In the genomic region with DNA sequence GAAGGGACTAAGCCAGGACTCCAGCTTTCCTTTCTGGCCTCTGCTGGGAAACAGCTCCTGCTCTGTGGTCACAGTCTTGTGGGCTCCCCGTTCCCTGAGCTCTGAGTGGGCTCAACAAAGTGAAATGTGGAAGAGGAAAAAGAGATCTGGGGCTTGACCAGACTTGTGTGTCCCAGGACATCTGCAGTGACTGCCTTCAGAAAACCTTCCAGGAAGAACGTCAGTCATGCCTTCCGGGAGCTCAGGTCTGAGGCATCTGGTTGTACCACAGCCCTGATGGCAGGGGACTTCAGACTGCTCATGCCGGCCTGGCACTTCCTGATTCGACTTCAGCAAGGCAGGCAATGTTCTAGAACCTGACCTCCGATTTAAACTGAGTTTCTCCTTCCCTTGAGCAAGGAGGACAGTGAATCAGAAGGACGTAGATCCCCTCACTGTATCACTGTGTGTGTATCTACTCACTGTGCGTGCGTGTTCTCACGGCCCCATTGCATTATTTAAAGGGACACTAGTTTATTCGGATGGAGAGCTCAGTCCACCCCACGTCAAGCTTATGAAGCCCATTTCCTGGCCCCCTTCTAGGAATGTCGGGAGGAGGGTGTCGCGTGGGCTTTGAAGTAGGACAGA, we compare ENCODE assay signal across 1 cellular context.
TF ChIP-seq lines count a peak whose summit lies in the region.

No MANE protein-coding gene starts in this region.

TF ChIP-seq in HepG2, 621 proteins besides CTCF, POLR2A, EP300 and RAD21 (continued from another document):
- TF ChIP-seq, protein P1, sequence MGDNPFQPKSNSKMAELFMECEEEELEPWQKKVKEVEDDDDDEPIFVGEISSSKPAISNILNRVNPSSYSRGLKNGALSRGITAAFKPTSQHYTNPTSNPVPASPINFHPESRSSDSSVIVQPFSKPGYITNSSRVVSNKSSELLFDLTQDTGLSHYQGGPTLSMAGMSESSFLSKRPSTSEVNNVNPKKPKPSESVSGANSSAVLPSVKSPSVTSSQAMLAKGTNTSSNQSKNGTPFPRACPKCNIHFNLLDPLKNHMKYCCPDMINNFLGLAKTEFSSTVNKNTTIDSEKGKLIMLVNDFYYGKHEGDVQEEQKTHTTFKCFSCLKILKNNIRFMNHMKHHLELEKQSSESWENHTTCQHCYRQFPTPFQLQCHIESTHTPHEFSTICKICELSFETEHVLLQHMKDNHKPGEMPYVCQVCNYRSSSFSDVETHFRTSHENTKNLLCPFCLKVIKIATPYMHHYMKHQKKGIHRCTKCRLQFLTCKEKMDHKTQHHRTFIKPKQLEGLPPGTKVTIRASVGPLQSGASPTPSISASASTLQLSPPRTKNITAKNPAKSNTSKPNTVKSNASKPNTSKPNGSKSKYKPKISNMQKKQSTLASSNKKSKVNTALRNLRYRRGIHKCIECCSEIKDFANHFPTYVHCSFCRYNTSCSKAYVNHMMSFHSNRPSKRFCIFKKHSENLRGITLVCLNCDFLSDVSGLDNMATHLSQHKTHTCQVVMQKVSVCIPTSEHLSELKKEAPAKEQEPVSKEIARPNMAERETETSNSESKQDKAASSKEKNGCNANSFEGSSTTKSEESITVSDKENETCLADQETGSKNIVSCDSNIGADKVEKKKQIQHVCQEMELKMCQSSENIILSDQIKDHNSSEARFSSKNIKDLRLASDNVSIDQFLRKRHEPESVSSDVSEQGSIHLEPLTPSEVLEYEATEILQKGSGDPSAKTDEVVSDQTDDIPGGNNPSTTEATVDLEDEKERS (CRISPR knock-in tag; IDR thresholded peaks at IDR 0.05): 0 out of 2 replicates have a peak, but pooled peaks have one; percentile 15
- TF ChIP-seq KMT2A (CRISPR knock-in tag; IDR thresholded peaks at IDR 0.05): no peak
- TF ChIP-seq CENPT (CRISPR knock-in tag; IDR thresholded peaks at IDR 0.05; ENCODE audit: low read depth): no peak
- TF ChIP-seq, protein P2, sequence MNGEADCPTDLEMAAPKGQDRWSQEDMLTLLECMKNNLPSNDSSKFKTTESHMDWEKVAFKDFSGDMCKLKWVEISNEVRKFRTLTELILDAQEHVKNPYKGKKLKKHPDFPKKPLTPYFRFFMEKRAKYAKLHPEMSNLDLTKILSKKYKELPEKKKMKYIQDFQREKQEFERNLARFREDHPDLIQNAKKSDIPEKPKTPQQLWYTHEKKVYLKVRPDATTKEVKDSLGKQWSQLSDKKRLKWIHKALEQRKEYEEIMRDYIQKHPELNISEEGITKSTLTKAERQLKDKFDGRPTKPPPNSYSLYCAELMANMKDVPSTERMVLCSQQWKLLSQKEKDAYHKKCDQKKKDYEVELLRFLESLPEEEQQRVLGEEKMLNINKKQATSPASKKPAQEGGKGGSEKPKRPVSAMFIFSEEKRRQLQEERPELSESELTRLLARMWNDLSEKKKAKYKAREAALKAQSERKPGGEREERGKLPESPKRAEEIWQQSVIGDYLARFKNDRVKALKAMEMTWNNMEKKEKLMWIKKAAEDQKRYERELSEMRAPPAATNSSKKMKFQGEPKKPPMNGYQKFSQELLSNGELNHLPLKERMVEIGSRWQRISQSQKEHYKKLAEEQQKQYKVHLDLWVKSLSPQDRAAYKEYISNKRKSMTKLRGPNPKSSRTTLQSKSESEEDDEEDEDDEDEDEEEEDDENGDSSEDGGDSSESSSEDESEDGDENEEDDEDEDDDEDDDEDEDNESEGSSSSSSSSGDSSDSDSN (CRISPR knock-in tag; IDR thresholded peaks at IDR 0.05): no peak
